In genomic region chr1:72282690-72283203, GRCh38 we compare ENCODE assay signal across 8 cellular contexts. TPM values are rescaled to one million over a fixed set of nuclear protein-coding genes. Genes with fewer than 3 reads are reported as not detected.
DNase-seq lines count a peak whose midpoint lies in the region; ATAC-seq and TF ChIP-seq lines count a peak whose summit lies in the region.

No MANE protein-coding gene starts in this region.

- POLR2A ChIA-PET in A673 (lab: Charles Lee; ENCODE audit: low non-redundant PET), result interaction anchor here (0.7 kb wide), 1 partner anchor 45 kb away, joined by 5 read pairs; no protein-coding TSS in a partner anchor

- H3K9me3 ChIP-seq in A673 (ENCODE audit: low read depth, low read length, poor library complexity, severe bottlenecking), result no peaks in the 10 kb centered on the region

- CTCF ChIA-PET in A673 (lab: Charles Lee), result no interaction called here

- H3K36me3 ChIP-seq in A673 (ENCODE audit: insufficient read depth, low read length, poor library complexity, severe bottlenecking), result no peaks in the 10 kb centered on the region
- no peaks in the 10 kb centered on the region for H3K36me3 ChIP-seq in kidney epithelial cell (ENCODE audit: control insufficient read depth, insufficient read depth, low read length)

- H3K4me3 ChIP-seq in A673 (ENCODE audit: low read depth, low read length, poor library complexity, severe bottlenecking) (peak overlapping the region; percentile 69), WI38 (ENCODE audit: low read depth, low read length) (peak overlapping the region; percentile 86), coronary artery (peak overlapping the region; percentile 78), kidney epithelial cell (ENCODE audit: low read depth, low read length) (peak overlapping the region; percentile 76)

- intact Hi-C loops in A673 (cut with micrococcal nuclease; ENCODE audit: unreplicated experiment), result no loop called here

- TF ChIP-seq CTCF in A673 (conservative IDR thresholded peaks at IDR 0.05; ENCODE audit: low read depth, low read length), result peak; percentile 31
- 0 out of 2 replicates have a peak, but pooled peaks have one; percentile 4 for TF ChIP-seq CTCF in WI38 (IDR thresholded peaks at IDR 0.05; ENCODE audit: low read depth, low read length)
- TF ChIP-seq CTCF in coronary artery (IDR thresholded peaks at IDR 0.05), result no peak
- no peak for TF ChIP-seq CTCF in kidney epithelial cell (IDR thresholded peaks at IDR 0.05; ENCODE audit: insufficient read depth, low read length, poor library complexity, severe bottlenecking)

- BruUV-seq in A673 (replicated peaks; lab: Mats Ljungman, UMichigan), result no TSS peak

- peaks cover 17% of the 10 kb centered on the region for H3K4me1 ChIP-seq in A673 (ENCODE audit: insufficient read depth, low read length, poor library complexity, severe bottlenecking)

- ATAC-seq in GM18519 (IDR thresholded peaks at IDR 0.05; ENCODE audit: low FRiP score, unreplicated experiment) (peak; percentile 80), HG03039 (IDR thresholded peaks at IDR 0.05; ENCODE audit: unreplicated experiment) (peak; percentile 87)

- DNase-seq in A673 (ENCODE audit: low spot score) (peak; percentile 98), NCI-H2029 treated with DMSO at 0.1 percent for 48 hours (lab: John Stamatoyannopoulos, UW) (peak; percentile 56), coronary artery (ENCODE audit: low spot score) (peak; percentile 93), kidney epithelial cell (ENCODE audit: low read depth) (peak; percentile 58), smooth muscle cell of the brain vasculature (ENCODE audit: low read depth, low spot score) (peak; percentile 75)

- peak overlapping the region; percentile 86 for H3K27ac ChIP-seq in A673 (ENCODE audit: low read depth, low read length, poor library complexity, severe bottlenecking)
- H3K27ac ChIP-seq in coronary artery, result peak overlapping the region; percentile 64 to 93

- H3K27me3 ChIP-seq in A673 (replicated peaks; ENCODE audit: insufficient read depth, low read depth, low read length, poor library complexity), result no peaks in the 10 kb centered on the region
- H3K27me3 ChIP-seq in kidney epithelial cell (ENCODE audit: control insufficient read depth, insufficient read depth, low read length), result no peaks in the 10 kb centered on the region

RNA-seq across cellular contexts. Expression of gene NEGR1, which starts 0.4 kb away (rescaled TPM):
- 7.6 and 10.6 TPM in 2 replicates for total RNA-seq in A673 (2021)
- total RNA-seq in kidney epithelial cell, result 4.0 and 4.9 TPM in 2 replicates

Comparison
In these comparisons a context has a peak if more than half of its experiments do, and no peak if none do; other contexts are left out.
1. Peak in every context shown above with its lines: DNase-seq, ATAC-seq, H3K4me3 ChIP-seq and H3K27ac ChIP-seq.
2. CTCF ChIP-seq: peak in A673 (single experiment) and WI38 (single experiment); none in coronary artery (single experiment) and kidney epithelial cell (single experiment).